8 cellular contexts compared by ENCODE assay signal in genomic region chr1:26021647-26022403, GRCh38. TPM values are rescaled to one million over a fixed set of nuclear protein-coding genes. Genes with fewer than 3 reads are reported as not detected.
DNase-seq lines count a peak whose midpoint lies in the region; ATAC-seq and TF ChIP-seq lines count a peak whose summit lies in the region.

TSS of gene EXTL1 (plus strand) at chr1:26021775. CDS start at chr1:26022647, 872 bp downstream.

- no peak for DNase-seq in activated naive CD4-positive, alpha-beta T cell treated with anti-CD3 and anti-CD28 coated beads, Interleukin-2, amount 50 U/mL, for 72 hours (ENCODE audit: low spot score in 2 of 2)
- no peak for DNase-seq in activated naive CD4-positive, alpha-beta T cell treated with anti-CD3 and anti-CD28 coated beads, Interleukin-2, amount 50 U/mL, for 16 hours
- no peak for DNase-seq in lower lobe of right lung
- no peak for DNase-seq in vagina (ENCODE audit: extremely low spot score in 2 of 2)
- no peak for DNase-seq in activated CD4-positive, alpha-beta T cell treated with anti-CD3 and anti-CD28 coated beads, Interleukin-2, amount 50 U/mL, for 4 hours

- no peaks in the 10 kb centered on the region for H3K27me3 ChIP-seq in lower lobe of right lung (ENCODE audit: low read depth)
- no peaks in the 10 kb centered on the region for H3K27me3 ChIP-seq in vagina

- peaks cover 7% of the 10 kb centered on the region for H3K4me1 ChIP-seq in lower lobe of right lung
- peaks cover 9% of the 10 kb centered on the region for H3K4me1 ChIP-seq in vagina

- H3K9me3 ChIP-seq in lower lobe of right lung (no peaks in the 10 kb centered on the region), vagina (no peaks in the 10 kb centered on the region)

- no peak for ATAC-seq in activated naive CD4-positive, alpha-beta T cell treated with anti-CD3 and anti-CD28 coated beads, Interleukin-2, amount 50 U/mL, for 72 hours
- ATAC-seq in lower lobe of right lung, result peak; percentile 30 to 32
- no peak for ATAC-seq in HG03135 (IDR thresholded peaks at IDR 0.05; ENCODE audit: unreplicated experiment)
- ATAC-seq in GM19395 (IDR thresholded peaks at IDR 0.05; ENCODE audit: unreplicated experiment), result no peak

- peaks cover 53% of the 10 kb centered on the region for H3K4me1 Mint-ChIP-seq in dendritic cell treated with granulocyte-macrophage colony-stimulating factor and Interleukin-4, amounts not matched to agents 40 ng/mL and 50 ng/mL, for 4 days (ENCODE audit: low read depth)

- H3K27me3 Mint-ChIP-seq in dendritic cell treated with granulocyte-macrophage colony-stimulating factor and Interleukin-4, amounts not matched to agents 40 ng/mL and 50 ng/mL, for 4 days, result peaks cover 37% of the 10 kb centered on the region

- H3K9me3 Mint-ChIP-seq in activated naive CD4-positive, alpha-beta T cell treated with anti-CD3 and anti-CD28 coated beads, Interleukin-2, amount 50 U/mL, for 72 hours, result no peaks in the 10 kb centered on the region
- H3K9me3 Mint-ChIP-seq in dendritic cell treated with granulocyte-macrophage colony-stimulating factor and Interleukin-4, amounts not matched to agents 40 ng/mL and 50 ng/mL, for 4 days, result no peaks in the 10 kb centered on the region

- TF ChIP-seq POLR2A in vagina (IDR thresholded peaks at IDR 0.05), result no peak

- peak within 1 kb of the TSS; percentile 71 for H3K4me3 Mint-ChIP-seq in dendritic cell treated with granulocyte-macrophage colony-stimulating factor and Interleukin-4, amounts not matched to agents 40 ng/mL and 50 ng/mL, for 4 days

- intact Hi-C loops in dendritic cell treated with granulocyte-macrophage colony-stimulating factor and Interleukin-4, amounts not matched to agents 40 ng/mL and 50 ng/mL, for 4 days (cut with micrococcal nuclease), result no loop called here
- intact Hi-C loops in lower lobe of right lung (cut with DNase I) (no loop called here), vagina (cut with DNase I) (no loop called here)

- peak within 1 kb of the TSS; percentile 18 for H3K27ac ChIP-seq in lower lobe of right lung
- H3K27ac ChIP-seq in vagina, result peak within 1 kb of the TSS; percentile 7

- H3K27ac Mint-ChIP-seq in activated naive CD4-positive, alpha-beta T cell treated with anti-CD3 and anti-CD28 coated beads, Interleukin-2, amount 50 U/mL, for 72 hours, result peak within 1 kb of the TSS; percentile 32 to 56
- H3K27ac Mint-ChIP-seq in dendritic cell treated with granulocyte-macrophage colony-stimulating factor and Interleukin-4, amounts not matched to agents 40 ng/mL and 50 ng/mL, for 4 days, result peak within 1 kb of the TSS; percentile 62

- no peaks in the 10 kb centered on the region for H3K36me3 Mint-ChIP-seq in activated naive CD4-positive, alpha-beta T cell treated with anti-CD3 and anti-CD28 coated beads, Interleukin-2, amount 50 U/mL, for 72 hours
- no peaks in the 10 kb centered on the region for H3K36me3 Mint-ChIP-seq in dendritic cell treated with granulocyte-macrophage colony-stimulating factor and Interleukin-4, amounts not matched to agents 40 ng/mL and 50 ng/mL, for 4 days (ENCODE audit: low read depth)

- no peaks in the 10 kb centered on the region for H3K36me3 ChIP-seq in lower lobe of right lung
- no peaks in the 10 kb centered on the region for H3K36me3 ChIP-seq in vagina

- peak within 1 kb of the TSS; percentile 34 for H3K4me3 ChIP-seq in lower lobe of right lung
- H3K4me3 ChIP-seq in vagina, result peak within 1 kb of the TSS; percentile 27 to 36

- TF ChIP-seq CTCF in lower lobe of right lung (IDR thresholded peaks at IDR 0.05) (no peak), vagina (IDR thresholded peaks at IDR 0.05) (no peak)

RNA-seq across cellular contexts. Expression of gene EXTL1, which starts in this region (rescaled TPM):
- not detected for total RNA-seq in activated naive CD4-positive, alpha-beta T cell treated with anti-CD3 and anti-CD28 coated beads, Interleukin-2, amount 50 U/mL, for 72 hours
- total RNA-seq in lower lobe of right lung (0.24 TPM), vagina (0.74 TPM)

Comparison
In these comparisons a context has a peak if more than half of its experiments do, and no peak if none do; other contexts are left out.
1. Peak in ATAC-seq, H3K4me3 ChIP-seq and H3K27ac ChIP-seq in lower lobe of right lung; RNA of the gene not detected or under 1 TPM.